Comparison of ENCODE assay signal across 2 cellular contexts in genomic region chrX:10660171-10660570, GRCh38.
TF ChIP-seq lines count a peak whose summit lies in the region.

No MANE protein-coding gene starts in this region.

TF ChIP-seq in GM23338, 12 proteins besides CTCF, POLR2A, EP300 and RAD21 (continued from another document):
- TF ChIP-seq ETS1 (IDR thresholded peaks at IDR 0.05) = no peak
- TF ChIP-seq, protein P1, sequence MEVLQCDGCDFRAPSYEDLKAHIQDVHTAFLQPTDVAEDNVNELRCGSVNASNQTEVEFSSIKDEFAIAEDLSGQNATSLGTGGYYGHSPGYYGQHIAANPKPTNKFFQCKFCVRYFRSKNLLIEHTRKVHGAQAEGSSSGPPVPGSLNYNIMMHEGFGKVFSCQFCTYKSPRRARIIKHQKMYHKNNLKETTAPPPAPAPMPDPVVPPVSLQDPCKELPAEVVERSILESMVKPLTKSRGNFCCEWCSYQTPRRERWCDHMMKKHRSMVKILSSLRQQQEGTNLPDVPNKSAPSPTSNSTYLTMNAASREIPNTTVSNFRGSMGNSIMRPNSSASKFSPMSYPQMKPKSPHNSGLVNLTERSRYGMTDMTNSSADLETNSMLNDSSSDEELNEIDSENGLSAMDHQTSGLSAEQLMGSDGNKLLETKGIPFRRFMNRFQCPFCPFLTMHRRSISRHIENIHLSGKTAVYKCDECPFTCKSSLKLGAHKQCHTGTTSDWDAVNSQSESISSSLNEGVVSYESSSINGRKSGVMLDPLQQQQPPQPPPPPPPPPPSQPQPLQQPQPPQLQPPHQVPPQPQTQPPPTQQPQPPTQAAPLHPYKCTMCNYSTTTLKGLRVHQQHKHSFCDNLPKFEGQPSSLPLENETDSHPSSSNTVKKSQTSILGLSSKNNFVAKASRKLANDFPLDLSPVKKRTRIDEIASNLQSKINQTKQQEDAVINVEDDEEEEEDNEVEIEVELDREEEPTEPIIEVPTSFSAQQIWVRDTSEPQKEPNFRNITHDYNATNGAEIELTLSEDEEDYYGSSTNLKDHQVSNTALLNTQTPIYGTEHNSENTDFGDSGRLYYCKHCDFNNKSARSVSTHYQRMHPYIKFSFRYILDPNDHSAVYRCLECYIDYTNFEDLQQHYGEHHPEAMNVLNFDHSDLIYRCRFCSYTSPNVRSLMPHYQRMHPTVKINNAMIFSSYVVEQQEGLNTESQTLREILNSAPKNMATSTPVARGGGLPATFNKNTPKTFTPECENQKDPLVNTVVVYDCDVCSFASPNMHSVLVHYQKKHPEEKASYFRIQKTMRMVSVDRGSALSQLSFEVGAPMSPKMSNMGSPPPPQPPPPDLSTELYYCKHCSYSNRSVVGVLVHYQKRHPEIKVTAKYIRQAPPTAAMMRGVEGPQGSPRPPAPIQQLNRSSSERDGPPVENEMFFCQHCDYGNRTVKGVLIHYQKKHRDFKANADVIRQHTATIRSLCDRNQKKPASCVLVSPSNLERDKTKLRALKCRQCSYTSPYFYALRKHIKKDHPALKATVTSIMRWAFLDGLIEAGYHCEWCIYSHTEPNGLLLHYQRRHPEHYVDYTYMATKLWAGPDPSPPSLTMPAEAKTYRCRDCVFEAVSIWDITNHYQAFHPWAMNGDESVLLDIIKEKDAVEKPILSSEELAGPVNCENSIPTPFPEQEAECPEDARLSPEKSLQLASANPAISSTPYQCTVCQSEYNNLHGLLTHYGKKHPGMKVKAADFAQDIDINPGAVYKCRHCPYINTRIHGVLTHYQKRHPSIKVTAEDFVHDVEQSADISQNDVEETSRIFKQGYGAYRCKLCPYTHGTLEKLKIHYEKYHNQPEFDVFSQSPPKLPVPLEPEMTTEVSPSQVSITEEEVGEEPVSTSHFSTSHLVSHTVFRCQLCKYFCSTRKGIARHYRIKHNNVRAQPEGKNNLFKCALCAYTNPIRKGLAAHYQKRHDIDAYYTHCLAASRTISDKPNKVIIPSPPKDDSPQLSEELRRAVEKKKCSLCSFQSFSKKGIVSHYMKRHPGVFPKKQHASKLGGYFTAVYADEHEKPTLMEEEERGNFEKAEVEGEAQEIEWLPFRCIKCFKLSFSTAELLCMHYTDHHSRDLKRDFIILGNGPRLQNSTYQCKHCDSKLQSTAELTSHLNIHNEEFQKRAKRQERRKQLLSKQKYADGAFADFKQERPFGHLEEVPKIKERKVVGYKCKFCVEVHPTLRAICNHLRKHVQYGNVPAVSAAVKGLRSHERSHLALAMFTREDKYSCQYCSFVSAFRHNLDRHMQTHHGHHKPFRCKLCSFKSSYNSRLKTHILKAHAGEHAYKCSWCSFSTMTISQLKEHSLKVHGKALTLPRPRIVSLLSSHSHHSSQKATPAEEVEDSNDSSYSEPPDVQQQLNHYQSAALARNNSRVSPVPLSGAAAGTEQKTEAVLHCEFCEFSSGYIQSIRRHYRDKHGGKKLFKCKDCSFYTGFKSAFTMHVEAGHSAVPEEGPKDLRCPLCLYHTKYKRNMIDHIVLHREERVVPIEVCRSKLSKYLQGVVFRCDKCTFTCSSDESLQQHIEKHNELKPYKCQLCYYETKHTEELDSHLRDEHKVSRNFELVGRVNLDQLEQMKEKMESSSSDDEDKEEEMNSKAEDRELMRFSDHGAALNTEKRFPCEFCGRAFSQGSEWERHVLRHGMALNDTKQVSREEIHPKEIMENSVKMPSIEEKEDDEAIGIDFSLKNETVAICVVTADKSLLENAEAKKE (CRISPR knock-in tag; IDR thresholded peaks at IDR 0.05) = no peak
- TF ChIP-seq NANOG (IDR thresholded peaks at IDR 0.05; ENCODE audit: borderline replicate concordance) = no peak
- TF ChIP-seq POLR2AphosphoS5 (IDR thresholded peaks at IDR 0.05; ENCODE audit: low read depth) = no peak

TF ChIP-seq in neural cell, 6 proteins besides CTCF, POLR2A, EP300 and RAD21 (continued from another document):
- TF ChIP-seq REST (IDR thresholded peaks at IDR 0.05; ENCODE audit: borderline replicate concordance) = no peak
